8 cellular contexts compared by ENCODE assay signal in the genomic region with DNA sequence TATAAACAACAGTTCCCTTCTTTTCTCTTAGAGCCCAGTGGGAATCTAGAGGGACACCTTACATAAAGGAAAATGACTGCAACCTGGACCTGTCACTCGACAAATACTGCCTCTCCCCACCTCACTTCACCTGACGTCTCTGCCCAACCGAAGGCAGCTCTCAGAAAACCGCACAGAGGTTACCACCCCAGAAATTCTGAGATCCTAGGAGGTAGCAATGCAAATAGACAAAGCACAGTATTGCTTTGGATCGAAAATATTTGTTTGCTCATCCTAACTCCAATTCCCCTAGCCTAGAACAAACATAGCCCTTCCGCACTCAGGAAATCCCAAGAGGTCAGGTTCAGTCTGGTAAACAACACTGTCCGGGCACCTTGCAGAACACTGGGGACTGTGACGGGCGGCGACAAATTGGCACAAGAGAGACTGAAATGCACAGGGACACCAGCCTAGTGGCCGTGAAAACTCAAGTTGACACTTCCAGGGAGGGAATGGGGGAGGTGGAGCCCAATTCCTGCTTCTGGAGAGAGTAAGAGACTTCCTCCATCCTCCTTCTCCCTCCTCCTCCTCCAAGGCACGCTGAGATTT. TPM values are rescaled to one million over a fixed set of nuclear protein-coding genes. Genes with fewer than 3 reads are reported as not detected.
A peak's percentile ranks its signal among the peaks of the same experiment; 100 is the strongest.
DNase-seq lines count a peak whose midpoint lies in the region; ATAC-seq and TF ChIP-seq lines count a peak whose summit lies in the region.

No MANE protein-coding gene starts in this region.

- H3K4me3 ChIP-seq in PC-3 (ENCODE audit: low read length) = peak overlapping the region; percentile 74
- peak overlapping the region; percentile 59 for H3K4me3 ChIP-seq in lower leg skin (ENCODE audit: low read depth, poor library complexity, severe bottlenecking)
- H3K4me3 ChIP-seq in testis = peak overlapping the region; percentile 91 to 95

- POLR2A ChIA-PET in PC-3 (lab: Charles Lee; ENCODE audit: unreplicated experiment) = interaction anchor here (0.5 to 0.6 kb wide), 2 partner anchors 127 to 169 kb away, joined by 3 to 14 read pairs; no protein-coding TSS in a partner anchor

- peaks cover 7% of the 10 kb centered on the region for H3F3A ChIP-seq in PC-3 (ENCODE audit: low read length, unreplicated experiment)

- BruUV-seq in PC-3 (replicated peaks; lab: Mats Ljungman, UMichigan) = no TSS peak

- no peak; the same call in 1 of the 2 replicates for TF ChIP-seq CTCF in C4-2B (conservative IDR thresholded peaks at IDR 0.05)
- TF ChIP-seq CTCF in PC-3 (conservative IDR thresholded peaks at IDR 0.05; ENCODE audit: low read depth, low read length) = no peak
- no peak for TF ChIP-seq CTCF in lower leg skin (IDR thresholded peaks at IDR 0.05)
- TF ChIP-seq CTCF in testis (IDR thresholded peaks at IDR 0.05) = no peak

- intact Hi-C loops in PC-3 (cut with micrococcal nuclease) = loop anchor here (1.0 to 2.0 kb wide), 2 partner anchors 31 to 45 kb away; no protein-coding TSS in a partner anchor
- intact Hi-C loops in lower leg skin (cut with DNase I; ENCODE audit: low total_unique reads) = no loop called here
- intact Hi-C loops in testis (cut with DNase I; ENCODE audit: low total_unique reads) = no loop called here

- H3K4me1 ChIP-seq in PC-3 (ENCODE audit: insufficient read depth, low read length) (peaks cover 31% of the 10 kb centered on the region), testis (peaks cover 13% of the 10 kb centered on the region)

- H3K9me2 ChIP-seq in PC-3 (replicated peaks; ENCODE audit: low read length) = no peaks in the 10 kb centered on the region

- H3K27me3 ChIP-seq in PC-3 (ENCODE audit: low read length) = no peaks in the 10 kb centered on the region
- H3K27me3 ChIP-seq in testis = no peaks in the 10 kb centered on the region

- CTCF ChIA-PET in PC-3 (lab: Charles Lee) = interaction anchor here (0.6 kb wide), 2 partner anchors 174 to 562 kb away, joined by 3 to 5 read pairs; no protein-coding TSS in a partner anchor

- no peaks in the 10 kb centered on the region for H4K20me1 ChIP-seq in PC-3 (ENCODE audit: low read length)

- H3K9me3 ChIP-seq in PC-3 (ENCODE audit: low read length) (0 out of 2 replicates have a peak, but pooled peaks cover 5% of the 10 kb centered on the region), testis (no peaks in the 10 kb centered on the region)

- H3K9ac ChIP-seq in PC-3 (ENCODE audit: low read length) = peak overlapping the region; percentile 90

- H3K79me2 ChIP-seq in PC-3 (ENCODE audit: low read length) = peaks cover 43% of the 10 kb centered on the region

- H3K27ac ChIP-seq in C4-2B = peak overlapping the region; percentile 91
- peak overlapping the region; percentile 91 for H3K27ac ChIP-seq in PC-3 (ENCODE audit: low read length)
- H3K27ac ChIP-seq in testis = peak overlapping the region; percentile 94 to 95

- peak overlapping the region; percentile 98 for H3K4me2 ChIP-seq in PC-3 (ENCODE audit: low read length)

- WGBS in lower leg skin, 2 donors = 0 to 2% methylated on average over 12 of the region's 12 CpGs
- 0 to 2% methylated on average over 11 to 12 of the region's 12 CpGs for WGBS in testis, 2 donors

- H2AFZ ChIP-seq in PC-3 (ENCODE audit: low read length) = peak overlapping the region; percentile 74

- TF ChIP-seq POLR2A in lower leg skin (IDR thresholded peaks at IDR 0.05) (no peak), testis (IDR thresholded peaks at IDR 0.05) (no peak)

- H3K36me3 ChIP-seq in PC-3 (ENCODE audit: low read depth, low read length) (peaks cover 17% of the 10 kb centered on the region; the same call in 1 of the 2 replicates), testis (ENCODE audit: low read depth, missing control alignments) (no peaks in the 10 kb centered on the region)

- peak; percentile 39 for ATAC-seq in GM18873 (IDR thresholded peaks at IDR 0.05; ENCODE audit: low FRiP score, unreplicated experiment)
- ATAC-seq in HG03108 (IDR thresholded peaks at IDR 0.05; ENCODE audit: unreplicated experiment) = peak; percentile 27
- peak; percentile 68 for ATAC-seq in PC-3

- DNase-seq in PC-3 (peak; percentile 79), cerebellum (ENCODE audit: low spot score) (peak; percentile 68), lower leg skin (ENCODE audit: low spot score in 2 of 2) (no peak), testis (no peak), epidermal melanocyte (ENCODE audit: insufficient read length, low spot score) (no peak)

RNA-seq across cellular contexts. Expression of a gene that starts 0.4 kb away (rescaled TPM):
- total RNA-seq in PC-3 (2014; rRNA removed) (14.0 TPM in 2 replicates), cerebellum (19.9 TPM), lower leg skin (10 to 100 TPM in 3 of 4 donors, 1 to 10 TPM in 1; 9.6 to 29.3 (median 23.8) TPM), testis (10 to 100 TPM; 37.1 to 42.3 TPM)
- polyA plus RNA-seq in testis (ENCODE audit: insufficient read depth, low read depth, low replicate concordance) = 41.6 TPM

RNA-seq across cellular contexts. Expression of a gene that starts 43.9 kb away (rescaled TPM):
- total RNA-seq in PC-3 (2014; rRNA removed) = 71.4 and 97.1 TPM in 2 replicates
- 17.2 TPM for total RNA-seq in cerebellum
- 10 to 100 TPM; 21.2 to 24.1 (median 22.5) TPM for total RNA-seq in lower leg skin
- total RNA-seq in testis = 1 to 10 TPM; 2.8 to 5.1 TPM
- 2.0 TPM for polyA plus RNA-seq in testis (ENCODE audit: insufficient read depth, low read depth, low replicate concordance)

Comparison
In these comparisons a context has a peak if more than half of its experiments do, and no peak if none do; other contexts are left out.
1. DNase-seq: peak in PC-3 (single experiment) and cerebellum (single experiment); none in lower leg skin (0 of 2), testis (single experiment) and epidermal melanocyte (single experiment).
2. Peak in every context shown above with its lines, with median percentiles within 50 percentile points of each other: H3K27ac ChIP-seq, ATAC-seq and H3K4me3 ChIP-seq.